In the genomic region with DNA sequence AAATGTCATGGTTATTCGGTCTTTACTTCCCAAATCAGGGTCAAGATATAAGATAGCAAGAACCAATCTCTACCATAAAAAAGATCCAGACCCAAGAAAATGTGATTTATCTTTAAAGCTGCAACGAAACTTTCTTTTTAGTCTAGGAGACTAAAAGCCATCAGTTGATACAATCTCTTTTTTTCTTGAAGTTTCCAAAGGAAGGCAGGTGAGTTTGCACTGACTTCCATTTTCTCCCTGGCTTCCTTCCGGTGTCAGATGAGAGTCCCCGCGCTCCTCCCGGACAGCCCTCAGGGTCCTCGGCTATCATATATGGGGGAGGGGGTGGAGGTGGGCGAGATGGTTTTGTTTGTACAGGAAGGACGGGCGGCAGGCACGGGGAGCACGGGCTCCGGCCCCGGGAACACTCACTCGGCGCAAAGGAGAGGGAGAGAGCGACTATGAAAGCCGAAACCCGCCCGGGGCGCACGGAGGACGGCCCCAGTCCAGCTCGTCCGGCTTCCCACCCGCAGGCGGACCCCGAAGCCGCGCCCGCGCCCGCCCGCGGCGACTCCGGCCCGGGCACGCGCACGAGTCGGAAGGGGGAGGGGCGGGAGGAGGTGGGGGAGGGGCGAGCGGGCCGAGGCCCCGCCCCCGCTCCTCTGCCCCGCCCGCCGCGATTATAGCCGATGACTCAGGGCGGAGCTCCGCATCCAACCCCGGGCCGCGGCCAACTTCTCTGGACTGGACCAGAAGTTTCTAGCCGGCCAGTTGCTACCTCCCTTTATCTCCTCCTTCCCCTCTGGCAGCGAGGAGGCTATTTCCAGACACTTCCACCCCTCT, we compare ENCODE assay signal across 8 cellular contexts.
DNase-seq lines count a peak whose midpoint lies in the region; ATAC-seq and TF ChIP-seq lines count a peak whose summit lies in the region.

A gene (plus strand): TSS at position 689 of the 822 bp plus-strand sequence. CDS start 296 bp downstream, outside the sequence.

- ATAC-seq in GM18909 (IDR thresholded peaks at IDR 0.05; ENCODE audit: poor library complexity, unreplicated experiment): peak; percentile 79
- ATAC-seq in HG03175 (IDR thresholded peaks at IDR 0.05; ENCODE audit: unreplicated experiment): peak; percentile 78
- ATAC-seq in effector memory CD8-positive, alpha-beta T cell (replicated peaks): peak; percentile 74
- peak; percentile 87 for ATAC-seq in memory B cell (ENCODE audit: low read depth)

- peaks cover 31 to 33% of the 10 kb centered on the region in 2 donors for H3K4me1 Mint-ChIP-seq in effector memory CD8-positive, alpha-beta T cell (ENCODE audit: low read depth in 2 of 2)
- peaks cover 6% of the 10 kb centered on the region for H3K4me1 Mint-ChIP-seq in memory B cell

- H3K9me3 Mint-ChIP-seq in effector memory CD8-positive, alpha-beta T cell: no peaks in the 10 kb centered on the region
- peaks cover 1% of the 10 kb centered on the region for H3K9me3 Mint-ChIP-seq in memory B cell

- H3K27me3 Mint-ChIP-seq in effector memory CD8-positive, alpha-beta T cell: no peaks in the 10 kb centered on the region
- H3K27me3 Mint-ChIP-seq in memory B cell: no peaks in the 10 kb centered on the region

- H3K36me3 Mint-ChIP-seq in effector memory CD8-positive, alpha-beta T cell (ENCODE audit: insufficient read depth): peaks cover 17% of the 10 kb centered on the region
- no peaks in the 10 kb centered on the region for H3K36me3 Mint-ChIP-seq in memory B cell

- no peak for TF ChIP-seq CTCF in AG10803 (conservative IDR thresholded peaks at IDR 0.05; ENCODE audit: low read length)

- H3K27ac Mint-ChIP-seq in effector memory CD8-positive, alpha-beta T cell: peak within 1 kb of the TSS; percentile 93 to 95
- peak within 1 kb of the TSS; percentile 91 for H3K27ac Mint-ChIP-seq in memory B cell

- peak within 1 kb of the TSS; percentile 91 for H3K4me3 ChIP-seq in AG10803 (ENCODE audit: low read length)

- DNase-seq in AG10803 (ENCODE audit: low read depth) (peak; percentile 94), NOMO-1 treated with DMSO at 0.1 percent for 48 hours (lab: John Stamatoyannopoulos, UW; ENCODE audit: unreplicated experiment) (peak; percentile 66), memory B cell (ENCODE audit: low spot score in 2 of 2) (peak; percentile 64 to 72)
- peak; percentile 69 to 80 (median 71) for DNase-seq in activated CD8-positive, alpha-beta memory T cell treated with anti-CD3 and anti-CD28 coated beads for 48 hours (ENCODE audit: low read depth in 2 of 3, low spot score in 2 of 3)
- peak; percentile 49 to 60 (median 57) for DNase-seq in effector memory CD8-positive, alpha-beta T cell
- peak; percentile 65 for DNase-seq in stimulated activated CD8-positive, alpha-beta memory T cell treated with anti-CD3 and anti-CD28 coated beads, Interleukin-12 subunit alpha, Interleukin-12 subunit beta, amount 100 ng/mL, for 1 hour (ENCODE audit: low read depth)

- peak within 1 kb of the TSS; percentile 94 to 98 for H3K4me3 Mint-ChIP-seq in effector memory CD8-positive, alpha-beta T cell
- peak within 1 kb of the TSS; percentile 95 for H3K4me3 Mint-ChIP-seq in memory B cell

Comparison
In these comparisons a context has a peak if more than half of its experiments do, and no peak if none do; other contexts are left out.
1. Peak in every context shown above with its lines: DNase-seq, ATAC-seq and H3K4me3 ChIP-seq.